In the genomic region with DNA sequence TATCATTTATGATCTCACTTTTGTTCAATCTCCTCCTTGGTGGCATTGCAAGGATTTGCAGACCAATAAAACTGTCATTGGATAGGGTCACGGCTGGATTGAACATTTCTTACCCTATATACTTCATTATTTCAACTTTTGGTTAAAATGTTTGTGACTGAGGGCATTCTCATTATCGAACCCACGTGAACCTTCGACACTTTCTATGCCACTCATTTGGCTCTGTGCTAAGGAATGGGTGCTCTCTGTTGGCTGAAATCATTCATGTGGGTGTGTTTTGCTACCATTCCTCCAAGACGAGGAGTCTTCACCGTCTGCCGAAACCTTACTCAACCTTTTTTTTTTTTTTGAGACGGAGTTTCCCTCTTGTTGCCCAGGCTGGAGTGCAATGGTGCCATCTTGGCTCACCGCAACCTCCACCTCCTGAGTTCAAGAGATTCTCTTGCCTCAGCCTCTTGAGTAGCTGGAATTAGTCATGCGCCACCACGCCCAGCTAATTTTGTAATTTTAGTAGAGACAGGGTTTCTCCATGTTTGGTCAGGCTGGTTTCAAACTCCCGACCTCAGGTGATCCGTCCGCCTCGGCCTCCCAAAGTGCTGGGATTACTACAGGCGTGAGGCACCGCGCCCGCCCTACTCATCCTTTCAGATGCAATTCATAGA, we compare ENCODE assay signal across 16 cellular contexts.
DNase-seq lines count a peak whose midpoint lies in the region; ATAC-seq and TF ChIP-seq lines count a peak whose summit lies in the region.
"Had no signal": no experiment of that assay in that cellular context is flagged by ENCODE, and none has a peak within 500 bp of the region (broad histone marks: within the 10 kb centered on the region; RNA-seq: fewer than 3 reads in every experiment).

No MANE protein-coding gene starts in this region.

- intact Hi-C loops in OCI-LY7 (cut with micrococcal nuclease; ENCODE audit: unreplicated experiment): no loop called here

- CTCF ChIA-PET in SK-N-SH (lab: Yijun Ruan, JAX): no interaction called here
- CTCF ChIA-PET in OCI-LY7 (lab: Charles Lee; ENCODE audit: unreplicated experiment): no interaction called here

- H4K20me1 ChIP-seq in SK-N-SH (ENCODE audit: insufficient read depth): no peaks in the 10 kb centered on the region
- H4K20me1 ChIP-seq in smooth muscle cell (ENCODE audit: low read depth): no peaks in the 10 kb centered on the region
- no peaks in the 10 kb centered on the region for H4K20me1 ChIP-seq in OCI-LY7 (ENCODE audit: insufficient read depth, low read length)

- TF ChIP-seq EP300 in SK-N-SH (IDR thresholded peaks at IDR 0.05; ENCODE audit: borderline replicate concordance in 1 of 2, low read depth in 1 of 2, low read length in 1 of 2): no peak

- POLR2A ChIA-PET in SK-N-SH (lab: Yijun Ruan, JAX) (no interaction called here), OCI-LY7 (lab: Charles Lee) (no interaction called here)

- no peak for DNase-seq in SK-N-SH
- no peak for DNase-seq in RWPE2 (ENCODE audit: low spot score)
- peak; percentile 63 for DNase-seq in fibroblast of mammary gland (ENCODE audit: low read depth)
- no peak for DNase-seq in smooth muscle cell (lab: John Stamatoyannopoulos, UW; ENCODE audit: unreplicated experiment)
- no peak for DNase-seq in left lobe of liver (ENCODE audit: low spot score)
- DNase-seq in OCI-LY7 (ENCODE audit: low spot score): no peak
- DNase-seq: activated CD8-positive, alpha-beta memory T cell treated with anti-CD3 and anti-CD28 coated beads for 24 hours; DMS79 treated with DMSO at 0.1 percent for 48 hours; effector memory CD4-positive, alpha-beta T cell; NCI-H526 treated with DMSO at 0.1 percent for 48 hours; nephron progenitor cell; stimulated activated CD4-positive, alpha-beta T cell treated with anti-CD3 and anti-CD28 coated beads, Interleukin-15, amount 100 ng/mL, for 24 hours; T-helper 1 cell had no signal

- no peak for TF ChIP-seq RAD21 in SK-N-SH (IDR thresholded peaks at IDR 0.05; ENCODE audit: low read length)

- H3K9me3 ChIP-seq in SK-N-SH (no peaks in the 10 kb centered on the region), RWPE2 (ENCODE audit: severe bottlenecking) (no peaks in the 10 kb centered on the region), smooth muscle cell (replicated peaks; ENCODE audit: low read depth) (no peaks in the 10 kb centered on the region), OCI-LY7 (ENCODE audit: low read length) (no peaks in the 10 kb centered on the region)
- H3K9me3 ChIP-seq: adrenal gland had no signal

- H2AFZ ChIP-seq in SK-N-SH (ENCODE audit: low read depth) (no peak overlapping the region), smooth muscle cell (ENCODE audit: low read depth) (no peak overlapping the region), OCI-LY7 (ENCODE audit: low read length) (no peak overlapping the region)

- H3K4me2 ChIP-seq in SK-N-SH: no peak overlapping the region
- no peak overlapping the region for H3K4me2 ChIP-seq in smooth muscle cell
- no peak overlapping the region for H3K4me2 ChIP-seq in OCI-LY7 (ENCODE audit: low read length)

- peaks cover 11 to 18% of the 10 kb centered on the region in 2 experiments for H3K36me3 ChIP-seq in SK-N-SH (replicated peaks in 1 of 2; ENCODE audit: control insufficient read depth in 1 of 2, insufficient read depth in 2 of 2, low read length in 1 of 2)
- H3K36me3 ChIP-seq in RWPE2 (ENCODE audit: low read depth): peaks cover 3% of the 10 kb centered on the region
- no peaks in the 10 kb centered on the region for H3K36me3 ChIP-seq in smooth muscle cell (ENCODE audit: low read depth)
- H3K36me3 ChIP-seq in OCI-LY7 (ENCODE audit: insufficient read depth, low read length): peaks cover 14% of the 10 kb centered on the region

- no peaks in the 10 kb centered on the region for H3K27me3 ChIP-seq in SK-N-SH (ENCODE audit: insufficient read depth)
- H3K27me3 ChIP-seq in RWPE2 (ENCODE audit: insufficient read depth, poor library complexity, severe bottlenecking): no peaks in the 10 kb centered on the region
- no peaks in the 10 kb centered on the region for H3K27me3 ChIP-seq in smooth muscle cell (ENCODE audit: low read depth)
- H3K27me3 ChIP-seq: adrenal gland had no signal

- H3K9ac ChIP-seq in SK-N-SH (peak overlapping the region; percentile 5; the same call in 1 of the 2 replicates), smooth muscle cell (ENCODE audit: low read depth) (no peak overlapping the region)

- 85% methylated on average over 19 of the region's 19 CpGs for WGBS in SK-N-SH (ENCODE audit: low lambda C conversion rate)
- 79% methylated on average over 19 of the region's 19 CpGs for WGBS in smooth muscle cell (ENCODE audit: low lambda C conversion rate)

- no TSS peak for BruUV-seq in OCI-LY7 (replicated peaks; lab: Mats Ljungman, UMichigan)

- H3K27ac ChIP-seq in SK-N-SH (ENCODE audit: low read depth in 2 of 2, low read length in 1 of 2) (peak overlapping the region in 1 of 2 experiments; percentile 99; a peak in 2 of 4 replicates), RWPE2 (ENCODE audit: poor library complexity, severe bottlenecking) (peak overlapping the region; percentile 98), smooth muscle cell (ENCODE audit: low read depth) (peak overlapping the region; percentile 100), OCI-LY7 (ENCODE audit: low read depth, low read length, poor library complexity, severe bottlenecking) (no peak overlapping the region)

- H3K4me3 ChIP-seq in SK-N-SH (ENCODE audit: low read depth in 2 of 2, low read length in 1 of 2) (no peak overlapping the region), RWPE2 (ENCODE audit: severe bottlenecking) (no peak overlapping the region), fibroblast of mammary gland (ENCODE audit: control insufficient read depth, low read depth, low read length) (no peak overlapping the region), smooth muscle cell (no peak overlapping the region), OCI-LY7 (ENCODE audit: low read depth, low read length, poor library complexity, severe bottlenecking) (no peak overlapping the region)
- H3K4me3 ChIP-seq: adrenal gland had no signal

- TF ChIP-seq CTCF in SK-N-SH (IDR thresholded peaks at IDR 0.05): no peak
- no peak for TF ChIP-seq CTCF in RWPE2 (IDR thresholded peaks at IDR 0.05; ENCODE audit: poor library complexity, severe bottlenecking)
- no peak for TF ChIP-seq CTCF in fibroblast of mammary gland (conservative IDR thresholded peaks at IDR 0.05; ENCODE audit: control insufficient read depth, insufficient read depth, low read depth, low read length)
- no peak for TF ChIP-seq CTCF in smooth muscle cell (IDR thresholded peaks at IDR 0.05; ENCODE audit: borderline replicate concordance, insufficient read depth, poor library complexity, severe bottlenecking)
- TF ChIP-seq CTCF in OCI-LY7 (conservative IDR thresholded peaks at IDR 0.05; ENCODE audit: low read length): no peak

- H3F3A ChIP-seq in SK-N-SH (replicated peaks; ENCODE audit: insufficient read depth) (peaks cover 75% of the 10 kb centered on the region), smooth muscle cell (ENCODE audit: low read depth) (peaks cover 36% of the 10 kb centered on the region)

- H3K79me2 ChIP-seq in SK-N-SH (ENCODE audit: insufficient read depth) (no peaks in the 10 kb centered on the region), smooth muscle cell (ENCODE audit: low read depth) (no peaks in the 10 kb centered on the region), OCI-LY7 (ENCODE audit: insufficient read depth, low read depth, low read length) (no peaks in the 10 kb centered on the region)

- H3K9me2 ChIP-seq in SK-N-SH: no peaks in the 10 kb centered on the region
- H3K9me2 ChIP-seq in OCI-LY7 (ENCODE audit: insufficient read depth, low read length): no peaks in the 10 kb centered on the region

- H3K4me1 ChIP-seq in SK-N-SH (ENCODE audit: control insufficient read depth in 1 of 2, insufficient read depth in 2 of 2, low read depth in 1 of 2, low read length in 1 of 2) (peaks cover 16 to 41% of the 10 kb centered on the region in 2 experiments), RWPE2 (ENCODE audit: insufficient read depth, poor library complexity, severe bottlenecking) (peaks cover 51% of the 10 kb centered on the region), smooth muscle cell (ENCODE audit: low read depth) (peaks cover 12% of the 10 kb centered on the region), OCI-LY7 (ENCODE audit: insufficient read depth, low read length, poor library complexity, severe bottlenecking) (no peaks in the 10 kb centered on the region)

- ATAC-seq in SK-N-SH treated with all-trans-retinoic acid at 6 μM for 48 hours (no peak), RWPE2 (ENCODE audit: low read depth) (no peak), left lobe of liver (no peak), GM18498 (IDR thresholded peaks at IDR 0.05; ENCODE audit: unreplicated experiment) (no peak)

TF ChIP-seq in SK-N-SH, 30 proteins besides CTCF, POLR2A, EP300 and RAD21 (continues in another document):
- TF ChIP-seq TCF12 (IDR thresholded peaks at IDR 0.05) (no peak), MXI1 (IDR thresholded peaks at IDR 0.05; ENCODE audit: low read depth, low read length) (no peak), FOXJ3 (CRISPR knock-in tag; IDR thresholded peaks at IDR 0.05) (no peak), POLR2AphosphoS5 (IDR thresholded peaks at IDR 0.05; ENCODE audit: low read depth, low read length) (no peak; the same call in 1 of the 2 replicates), GABPA (IDR thresholded peaks at IDR 0.05; ENCODE audit: low read depth) (no peak), RCOR1 (IDR thresholded peaks at IDR 0.05; ENCODE audit: low read length) (no peak)
- TF ChIP-seq, protein P1, sequence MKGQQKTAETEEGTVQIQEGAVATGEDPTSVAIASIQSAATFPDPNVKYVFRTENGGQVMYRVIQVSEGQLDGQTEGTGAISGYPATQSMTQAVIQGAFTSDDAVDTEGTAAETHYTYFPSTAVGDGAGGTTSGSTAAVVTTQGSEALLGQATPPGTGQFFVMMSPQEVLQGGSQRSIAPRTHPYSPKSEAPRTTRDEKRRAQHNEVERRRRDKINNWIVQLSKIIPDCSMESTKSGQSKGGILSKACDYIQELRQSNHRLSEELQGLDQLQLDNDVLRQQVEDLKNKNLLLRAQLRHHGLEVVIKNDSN (IDR thresholded peaks at IDR 0.05; ENCODE audit: borderline replicate concordance, low read depth): no peak

TF ChIP-seq in SK-N-SH treated with all-trans-retinoic acid at 6 μM for 48 hours, 23 proteins besides CTCF, POLR2A, EP300 and RAD21:
- TF ChIP-seq PPARA (CRISPR knock-in tag; IDR thresholded peaks at IDR 0.05; ENCODE audit: borderline replicate concordance) (no peak), OSR1 (CRISPR knock-in tag; IDR thresholded peaks at IDR 0.05) (no peak), ZFP30 (CRISPR knock-in tag; IDR thresholded peaks at IDR 0.05) (no peak), ZNF565 (CRISPR knock-in tag; conservative IDR thresholded peaks at IDR 0.05; ENCODE audit: low read depth) (no peak), ZFP3 (CRISPR knock-in tag; IDR thresholded peaks at IDR 0.05) (no peak)
TF ChIP-seq in SK-N-SH treated with all-trans-retinoic acid at 6 μM for 48 hours: peak in this region for 0.
